In genomic region chrX:15789979-15790765, GRCh38 we compare ENCODE assay signal across 9 cellular contexts. TPM values are rescaled to one million over a fixed set of nuclear protein-coding genes. Genes with fewer than 3 reads are reported as not detected.
DNase-seq lines count a peak whose midpoint lies in the region; ATAC-seq lines count a peak whose summit lies in the region.
"Had no signal": no experiment of that assay in that cellular context is flagged by ENCODE, and none has a peak within 500 bp of the region (broad histone marks: within the 10 kb centered on the region; RNA-seq: fewer than 3 reads in every experiment).

Gene ZRSR2, plus strand, starts transcription at chrX:15790484. Its CDS starts 12 bp downstream, at chrX:15790496.

- ATAC-seq in CD4-positive, CD25-positive, alpha-beta regulatory T cell (ENCODE audit: low read depth in 2 of 2): peak; percentile 90 to 91
- ATAC-seq in GM19395 (IDR thresholded peaks at IDR 0.05; ENCODE audit: unreplicated experiment): peak; percentile 91
- peak; percentile 90 for ATAC-seq in HG03521 (IDR thresholded peaks at IDR 0.05; ENCODE audit: unreplicated experiment)

- peaks cover 0 to 1% (median 0%) of the 10 kb centered on the region in 7 donors for H3K9me3 Mint-ChIP-seq in CD4-positive, CD25-positive, alpha-beta regulatory T cell
- H3K9me3 Mint-ChIP-seq: stimulated activated naive CD8-positive, alpha-beta T cell treated with anti-CD3 and anti-CD28 coated beads, Interleukin-15, Interleukin-2, amounts not matched to agents 100 ng/mL and 50 ng/mL, for 24 hours had no signal

- H3K36me3 ChIP-seq in CD4-positive, CD25-positive, alpha-beta regulatory T cell (ENCODE audit: control insufficient read depth, insufficient read depth, low read length): peaks cover 11% of the 10 kb centered on the region
- H3K36me3 ChIP-seq in ectodermal cell (ENCODE audit: control insufficient read depth, insufficient read depth, low read length): no peaks in the 10 kb centered on the region

- H3K27ac Mint-ChIP-seq in CD4-positive, CD25-positive, alpha-beta regulatory T cell: no peak within 1 kb of the TSS

- peak; percentile 81 to 97 (median 94) for DNase-seq in CD4-positive, CD25-positive, alpha-beta regulatory T cell
- DNase-seq in NCI-H774 (lab: John Stamatoyannopoulos, UW): peak; percentile 66
- DNase-seq in activated CD4-positive, alpha-beta T cell treated with anti-CD3 and anti-CD28 coated beads, Interleukin-2, amount 50 U/mL, for 48 hours: peak; percentile 82 to 86
- DNase-seq in lung microvascular endothelial cell (ENCODE audit: low read depth in 2 of 2): peak; percentile 72 to 79
- peak; percentile 66 to 76 (median 73) for DNase-seq in stimulated activated CD4-positive, alpha-beta T cell treated with anti-CD3 and anti-CD28 coated beads, TNF-alpha, amount 100 ng/mL, for 4 hours (ENCODE audit: low read depth in 3 of 3)

- H3K9me3 ChIP-seq in CD4-positive, CD25-positive, alpha-beta regulatory T cell (ENCODE audit: control insufficient read depth in 2 of 2, low read length in 2 of 2): no peaks in the 10 kb centered on the region
- H3K9me3 ChIP-seq in ectodermal cell (ENCODE audit: control insufficient read depth, low read length): no peaks in the 10 kb centered on the region

- H3K27me3 Mint-ChIP-seq in CD4-positive, CD25-positive, alpha-beta regulatory T cell: no peaks in the 10 kb centered on the region
- H3K27me3 Mint-ChIP-seq: stimulated activated naive CD8-positive, alpha-beta T cell treated with anti-CD3 and anti-CD28 coated beads, Interleukin-15, Interleukin-2, amounts not matched to agents 100 ng/mL and 50 ng/mL, for 24 hours had no signal

- H3K27ac ChIP-seq in CD4-positive, CD25-positive, alpha-beta regulatory T cell (ENCODE audit: insufficient read depth, low read length, poor library complexity, severe bottlenecking): peak within 1 kb of the TSS; percentile 93
- no peak within 1 kb of the TSS for H3K27ac ChIP-seq in ectodermal cell (ENCODE audit: insufficient read depth, low read depth, low read length, poor library complexity, severe bottlenecking)

- H3K4me3 Mint-ChIP-seq in CD4-positive, CD25-positive, alpha-beta regulatory T cell: no peak within 1 kb of the TSS
- H3K4me3 Mint-ChIP-seq: stimulated activated naive CD8-positive, alpha-beta T cell treated with anti-CD3 and anti-CD28 coated beads, Interleukin-15, Interleukin-2, amounts not matched to agents 100 ng/mL and 50 ng/mL, for 24 hours had no signal

- peak within 1 kb of the TSS; percentile 92 for H3K4me3 ChIP-seq in CD4-positive, CD25-positive, alpha-beta regulatory T cell (ENCODE audit: low read depth, low read length)
- H3K4me3 ChIP-seq in ectodermal cell (ENCODE audit: insufficient read depth, low read depth, low read length): peak within 1 kb of the TSS; percentile 60

- H3K36me3 Mint-ChIP-seq in CD4-positive, CD25-positive, alpha-beta regulatory T cell: peaks cover 24% of the 10 kb centered on the region

- H3K27me3 ChIP-seq in CD4-positive, CD25-positive, alpha-beta regulatory T cell (ENCODE audit: control insufficient read depth, insufficient read depth, low read length): no peaks in the 10 kb centered on the region
- H3K27me3 ChIP-seq in ectodermal cell (ENCODE audit: control insufficient read depth, insufficient read depth, low read length, poor library complexity, severe bottlenecking): no peaks in the 10 kb centered on the region

- WGBS in ectodermal cell, 2 experiments: 1 to 2% methylated on average over 55 of the region's 55 CpGs

- peaks cover 0 to 27% (median 7%) of the 10 kb centered on the region in 4 donors for H3K4me1 Mint-ChIP-seq in CD4-positive, CD25-positive, alpha-beta regulatory T cell

- peaks cover 31% of the 10 kb centered on the region for H3K4me1 ChIP-seq in CD4-positive, CD25-positive, alpha-beta regulatory T cell (ENCODE audit: control insufficient read depth, insufficient read depth, low read length, poor library complexity, severe bottlenecking)
- H3K4me1 ChIP-seq in ectodermal cell (ENCODE audit: control insufficient read depth, insufficient read depth, low read length): no peaks in the 10 kb centered on the region

RNA-seq across cellular contexts. Expression of gene ZRSR2, which starts in this region (rescaled TPM):
- 47.5 TPM for total RNA-seq in CD4-positive, CD25-positive, alpha-beta regulatory T cell
- polyA plus RNA-seq in CD4-positive, CD25-positive, alpha-beta regulatory T cell: 10 to 100 TPM; 16.6 to 25.3 (median 19.3) TPM
- 13.0 TPM for polyA plus RNA-seq in ectodermal cell (2013, experiment 1 of 4)
- 9.8 TPM for polyA plus RNA-seq in ectodermal cell (2013, experiment 2 of 4)
- polyA plus RNA-seq in ectodermal cell (2013, experiment 3 of 4): 9.1 TPM
- polyA plus RNA-seq in ectodermal cell (2013, experiment 4 of 4): 9.2 TPM
- total RNA-seq in lung microvascular endothelial cell: 2.0 and 2.2 TPM in 2 replicates

Comparison
In these comparisons a context has a peak if more than half of its experiments do, and no peak if none do; other contexts are left out.
1. RNA of gene ZRSR2 (total RNA-seq): 47.5 TPM in CD4-positive, CD25-positive, alpha-beta regulatory T cell (single experiment); 2.0 to 2.2 TPM in lung microvascular endothelial cell; every median in the first group is over 10 times any median in the second.
2. Peak in every context shown above with its lines, with median percentiles within 50 percentile points of each other: ATAC-seq and DNase-seq.